ENCODE assay signal across 11 cellular contexts in the genomic region with DNA sequence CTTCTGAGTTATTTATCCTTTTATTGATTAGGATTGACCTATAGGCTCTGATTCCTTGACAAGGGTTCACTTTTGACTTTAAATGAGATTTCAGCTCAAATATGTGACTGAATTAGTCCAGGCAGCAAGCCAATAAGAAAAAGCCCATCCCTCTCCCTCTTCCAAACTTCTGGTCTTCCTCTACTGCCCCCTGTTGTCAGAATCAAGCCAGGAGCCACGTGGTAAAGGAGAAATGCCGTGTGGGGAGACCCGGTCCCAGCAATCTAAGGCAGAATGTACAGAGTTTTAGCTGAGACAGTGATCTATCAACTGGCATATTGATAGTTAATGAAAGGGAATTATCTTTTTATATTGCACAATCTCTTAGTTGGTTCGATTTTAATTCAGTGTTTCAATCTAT. TPM values are rescaled to one million over a fixed set of nuclear protein-coding genes. Genes with fewer than 3 reads are reported as not detected.
DNase-seq lines count a peak whose midpoint lies in the region; ATAC-seq, FAIRE-seq and TF ChIP-seq lines count a peak whose summit lies in the region.
"Had no signal": no experiment of that assay in that cellular context is flagged by ENCODE, and none has a peak within 500 bp of the region (broad histone marks: within the 10 kb centered on the region; RNA-seq: fewer than 3 reads in every experiment).

No MANE protein-coding gene starts in this region.

- H3K36me3 ChIP-seq in astrocyte (ENCODE audit: insufficient read depth, low read length) = no peaks in the 10 kb centered on the region

- no peak overlapping the region for H3K27ac Mint-ChIP-seq in astrocyte (ENCODE audit: unreplicated experiment)

- no peaks in the 10 kb centered on the region for H3K9me3 ChIP-seq in astrocyte (ENCODE audit: insufficient read depth, low read depth, low read length)

- peak; percentile 8 for TF ChIP-seq CTCF in astrocyte (IDR thresholded peaks at IDR 0.05; ENCODE audit: insufficient read depth, low read depth, low read length)

- no peak overlapping the region for H3K4me2 ChIP-seq in astrocyte (ENCODE audit: low read length)
- H3K4me2 ChIP-seq: PC-9 had no signal

- peaks cover 23% of the 10 kb centered on the region for H3K27me3 Mint-ChIP-seq in astrocyte (ENCODE audit: low read depth, unreplicated experiment)

- H3K4me3 Mint-ChIP-seq in astrocyte (ENCODE audit: unreplicated experiment) = no peak overlapping the region

- no peaks in the 10 kb centered on the region for H3K79me2 ChIP-seq in astrocyte (ENCODE audit: insufficient read depth, low read length)

- DNase-seq in DMS53 treated with DMSO at 0.1 percent for 48 hours (lab: John Stamatoyannopoulos, UW; ENCODE audit: unreplicated experiment) = peak; percentile 0
- DNase-seq in Jurkat, Clone E6-1 (ENCODE audit: low read depth, low spot score) = peak; percentile 23
- DNase-seq in astrocyte (ENCODE audit: low read depth) = no peak
- DNase-seq in left lobe of liver (ENCODE audit: low spot score) = no peak
- no peak for DNase-seq in caudate nucleus (lab: John Stamatoyannopoulos, UW)
- no peak for DNase-seq in epidermal melanocyte (ENCODE audit: insufficient read length, low spot score)
- no peak for DNase-seq in stimulated activated CD4-positive, alpha-beta T cell treated with anti-CD3 and anti-CD28 coated beads, Interleukin-4, amount 100 ng/mL, for 24 hours
- DNase-seq: activated CD4-positive, alpha-beta T cell treated with anti-CD3 and anti-CD28 coated beads, Interleukin-2, amount 50 U/mL, for 1 hour; DMS79 treated with DMSO at 0.1 percent for 48 hours; PC-9 had no signal

- no peaks in the 10 kb centered on the region for H3K4me1 Mint-ChIP-seq in astrocyte (ENCODE audit: low read depth, unreplicated experiment)

- no peak overlapping the region for H3K4me3 ChIP-seq in Jurkat, Clone E6-1 (ENCODE audit: low read length)
- H3K4me3 ChIP-seq in astrocyte (ENCODE audit: insufficient read depth, low read depth, low read length) = no peak overlapping the region
- H3K4me3 ChIP-seq: PC-9 had no signal

- no peak overlapping the region for H2AFZ ChIP-seq in astrocyte (ENCODE audit: low read depth, low read length)
- H2AFZ ChIP-seq: PC-9 had no signal

- H3K27me3 ChIP-seq in astrocyte (ENCODE audit: insufficient read depth, low read length) = peaks cover 13% of the 10 kb centered on the region

- ATAC-seq in left lobe of liver (peak; percentile 33), HG02938 (IDR thresholded peaks at IDR 0.05; ENCODE audit: unreplicated experiment) (no peak)

- peaks cover 5% of the 10 kb centered on the region for H3K36me3 Mint-ChIP-seq in astrocyte (ENCODE audit: low read depth, unreplicated experiment)

- H3K9ac ChIP-seq in astrocyte (ENCODE audit: low read length) = no peak overlapping the region

- H3K27ac ChIP-seq in astrocyte (ENCODE audit: low read depth, low read length) (no peak overlapping the region), caudate nucleus (ENCODE audit: low read depth, low read length) (no peak overlapping the region)
- H3K27ac ChIP-seq: PC-9 had no signal

- H3K9me3 Mint-ChIP-seq in astrocyte (ENCODE audit: unreplicated experiment) = no peaks in the 10 kb centered on the region

- H4K20me1 ChIP-seq in astrocyte (ENCODE audit: insufficient read depth, low read length) = no peaks in the 10 kb centered on the region

- peaks cover 4% of the 10 kb centered on the region for H3K4me1 ChIP-seq in astrocyte (ENCODE audit: insufficient read depth, low read length)

- FAIRE-seq in astrocyte (lab: Jason Lieb, UNC) = no peak

RNA-seq across cellular contexts. Expression of a gene that starts 5.2 kb away (rescaled TPM):
- polyA plus RNA-seq in Jurkat, Clone E6-1 (2012; ENCODE audit: insufficient read depth, insufficient read length) = not detected
- total RNA-seq in astrocyte = 8.6 and 14.1 TPM in 2 replicates
- total RNA-seq in left lobe of liver = 0.48 TPM
- total RNA-seq: PC-9 had no signal

Comparison
In these comparisons a context has a peak if more than half of its experiments do, and no peak if none do; other contexts are left out.
1. DNase-seq: peak in DMS53 treated with DMSO at 0.1 percent for 48 hours (single experiment) and Jurkat, Clone E6-1 (single experiment); none in astrocyte (single experiment), left lobe of liver (single experiment), caudate nucleus (0 of 61), epidermal melanocyte (single experiment) and stimulated activated CD4-positive, alpha-beta T cell treated with anti-CD3 and anti-CD28 coated beads, Interleukin-4, amount 100 ng/mL, for 24 hours (single experiment).